In the genomic region with DNA sequence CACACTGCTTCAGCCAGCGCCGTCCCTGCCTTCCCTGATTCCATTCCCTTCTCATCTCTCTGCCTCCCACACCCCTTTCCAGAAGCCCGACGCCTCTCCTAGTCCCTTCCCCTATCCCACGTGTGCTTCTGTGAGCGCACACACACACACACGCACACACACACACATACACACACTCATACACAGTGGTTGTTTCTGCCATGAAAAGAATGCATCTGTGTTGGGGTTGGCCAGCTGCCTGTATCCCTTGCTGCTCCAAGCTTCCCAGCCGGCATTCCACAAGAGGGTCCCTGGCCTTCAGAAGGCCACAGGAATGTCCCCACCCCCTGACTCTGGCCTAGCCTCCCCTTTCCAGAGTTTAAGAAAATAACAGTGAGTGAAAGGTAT, we compare ENCODE assay signal across 9 cellular contexts. TPM values are rescaled to one million over a fixed set of nuclear protein-coding genes. Genes with fewer than 3 reads are reported as not detected.
DNase-seq lines count a peak whose midpoint lies in the region; ATAC-seq lines count a peak whose summit lies in the region.
"Had no signal": no experiment of that assay in that cellular context is flagged by ENCODE, and none has a peak within 500 bp of the region (broad histone marks: within the 10 kb centered on the region; RNA-seq: fewer than 3 reads in every experiment).

No MANE protein-coding gene starts in this region.

- intact Hi-C loops in Right ventricle myocardium inferior (cut with DNase I) (loop anchor here (10.0 kb wide), 1 partner anchor 158 kb away; a partner anchor contains a TSS), cardiac septum (cut with DNase I) (loop anchor here (10.0 kb wide), 1 partner anchor 338 kb away; no protein-coding TSS in a partner anchor)

- no peak for DNase-seq in Right ventricle myocardium inferior (ENCODE audit: missing footprints)
- no peak for DNase-seq in cardiac septum (ENCODE audit: low spot score)
- DNase-seq in fibroblast of the conjunctiva (ENCODE audit: low read depth): peak; percentile 78
- DNase-seq in occipital lobe (lab: John Stamatoyannopoulos, UW): peak; percentile 26
- no peak for DNase-seq in cerebellar cortex (ENCODE audit: low spot score)
- DNase-seq in NCI-H345 treated with DMSO at 0.1 percent for 48 hours (lab: John Stamatoyannopoulos, UW; ENCODE audit: unreplicated experiment): no peak
- no peak for DNase-seq in NCI-H2196 (lab: John Stamatoyannopoulos, UW; ENCODE audit: unreplicated experiment)
- DNase-seq in NCI-H1694 treated with DMSO at 0.1 percent for 48 hours (lab: John Stamatoyannopoulos, UW): no peak
- DNase-seq: activated CD4-positive, alpha-beta T cell treated with anti-CD3 and anti-CD28 coated beads, Interleukin-2, amount 50 U/mL, for 4 hours had no signal

- ATAC-seq in Right ventricle myocardium inferior: peak; percentile 62

RNA-seq across cellular contexts. Expression of a gene that starts 51.7 kb away (rescaled TPM):
- total RNA-seq in Right ventricle myocardium inferior (27.2 TPM), cardiac septum (22.1 TPM), occipital lobe (4.7 TPM)

Comparison
In these comparisons a context has a peak if more than half of its experiments do, and no peak if none do; other contexts are left out.
1. DNase-seq: peak in fibroblast of the conjunctiva (single experiment) and occipital lobe (single experiment); none in Right ventricle myocardium inferior (single experiment), cardiac septum (single experiment), cerebellar cortex (single experiment), NCI-H345 treated with DMSO at 0.1 percent for 48 hours (single experiment), NCI-H2196 (single experiment) and NCI-H1694 treated with DMSO at 0.1 percent for 48 hours (single experiment).